8 cellular contexts compared by ENCODE assay signal in the genomic region with DNA sequence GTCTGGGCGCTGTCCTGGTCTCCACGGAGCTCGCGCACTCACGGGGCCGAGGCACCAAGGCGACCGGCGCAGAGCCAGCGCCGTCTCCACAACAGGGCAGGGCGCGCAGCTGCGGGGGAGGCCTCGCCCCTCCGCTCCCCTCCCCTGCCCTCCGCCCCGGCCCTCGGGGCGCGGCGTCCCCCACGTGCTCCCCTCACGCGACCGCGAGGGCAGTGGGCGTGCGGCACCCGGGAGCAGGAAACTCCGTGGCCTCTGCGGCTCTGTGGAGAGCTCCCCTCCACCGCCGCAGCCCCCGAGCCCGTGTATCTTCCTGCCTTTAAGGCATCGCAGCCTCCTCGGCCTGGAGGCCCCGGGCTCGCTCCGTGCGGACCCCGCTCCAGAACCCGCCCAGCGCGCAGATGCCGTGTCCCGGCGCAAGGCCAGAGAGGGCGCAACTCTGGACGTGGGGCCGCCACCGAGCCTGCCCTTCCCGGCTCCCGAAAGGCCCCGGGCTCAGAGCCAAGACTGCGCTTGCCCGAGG. TPM values are rescaled to one million over a fixed set of nuclear protein-coding genes. Genes with fewer than 3 reads are reported as not detected.
DNase-seq lines count a peak whose midpoint lies in the region; ATAC-seq lines count a peak whose summit lies in the region.

No MANE protein-coding gene starts in this region.

- H3K4me3 ChIP-seq in iPS-11a (ENCODE audit: low read depth, low read length) (peak overlapping the region; percentile 69), skeletal muscle satellite cell (ENCODE audit: low read length) (peak overlapping the region; percentile 82)

- peak overlapping the region; percentile 89 for H3K9ac ChIP-seq in skeletal muscle satellite cell (ENCODE audit: low read depth, low read length)

- H3K36me3 Mint-ChIP-seq in T-cell, result peaks cover 14% of the 10 kb centered on the region

- H3K4me1 ChIP-seq in skeletal muscle satellite cell (ENCODE audit: control insufficient read depth, insufficient read depth, low read length), result peaks cover 40% of the 10 kb centered on the region

- peak overlapping the region; percentile 67 to 84 (median 71) for H3K4me3 Mint-ChIP-seq in T-cell

- H3K27ac Mint-ChIP-seq in T-cell, result peak overlapping the region in 1 of 2 donors; percentile 74

- H3K4me1 Mint-ChIP-seq in T-cell, result peaks cover 29 to 41% (median 33%) of the 10 kb centered on the region in 3 donors

- peaks cover 26% of the 10 kb centered on the region for H3K36me3 ChIP-seq in skeletal muscle satellite cell (ENCODE audit: insufficient read depth, low read length)

- H3K27me3 ChIP-seq in skeletal muscle satellite cell (ENCODE audit: control insufficient read depth, insufficient read depth, low read length), result no peaks in the 10 kb centered on the region

- ATAC-seq in GM21423 (IDR thresholded peaks at IDR 0.05; ENCODE audit: unreplicated experiment) (peak; percentile 18), T-cell (replicated peaks in 1 of 4) (peak; percentile 25 to 44 (median 40))

- no peaks in the 10 kb centered on the region for H3K27me3 Mint-ChIP-seq in T-cell

- peak overlapping the region; percentile 96 for H3K4me2 ChIP-seq in skeletal muscle satellite cell (ENCODE audit: low read length)

- CTCF ChIA-PET in T-cell (lab: Charles Lee), result interaction anchor here in 1 of 2 donors (1.0 to 1.6 kb wide), 8 partner anchors 16 to 398 kb away, joined by 3 to 8 read pairs (median 4); a partner anchor contains a TSS

- POLR2A ChIA-PET in T-cell (lab: Charles Lee), result interaction anchor here (0.6 to 1.6 kb wide), 15 partner anchors 14 to 513 kb away, joined by 3 to 16 read pairs (median 4); a partner anchor contains a TSS

- H3K9me3 Mint-ChIP-seq in T-cell, result no peaks in the 10 kb centered on the region

- no peaks in the 10 kb centered on the region for H3K9me3 ChIP-seq in skeletal muscle satellite cell (replicated peaks; ENCODE audit: low read length)

- peak; percentile 66 for DNase-seq in EL
- DNase-seq in HUDEP-2 (lab: John Stamatoyannopoulos, UW; ENCODE audit: unreplicated experiment in 76 of 76), result peak in 70 of 76 experiments; percentile 30 to 87 (median 72)
- peak in 30 of 34 experiments; percentile 43 to 71 (median 58) for DNase-seq in T-cell
- peak; percentile 90 for DNase-seq in astrocyte of the hippocampus (ENCODE audit: low read depth, low spot score)
- DNase-seq in cortex of kidney (lab: John Stamatoyannopoulos, UW), result no peak

RNA-seq across cellular contexts. Expression of a gene that starts 0.7 kb away (rescaled TPM):
- 100 to 1,000 TPM in 2 of 5 donors, 10 to 100 TPM in 3; 50.6 to 118 (median 95.3) TPM for total RNA-seq in T-cell
- 261 and 457 TPM in 2 replicates for total RNA-seq in skeletal muscle satellite cell (2012; rRNA removed)

RNA-seq across cellular contexts. Expression of a gene that starts 9.7 kb away (rescaled TPM):
- not detected for total RNA-seq in T-cell
- total RNA-seq in skeletal muscle satellite cell (2012; rRNA removed), result not detected in 2 replicates

RNA-seq across cellular contexts. Expression of a gene that starts 10.7 kb away (rescaled TPM):
- under 1 TPM in 1 of 5 donors, not detected in 4; 0.54 TPM for total RNA-seq in T-cell
- total RNA-seq in skeletal muscle satellite cell (2012; rRNA removed), result not detected in 2 replicates

RNA-seq across cellular contexts. Expression of a gene that starts 13.1 kb away (rescaled TPM):
- total RNA-seq in T-cell, result not detected
- total RNA-seq in skeletal muscle satellite cell (2012; rRNA removed), result not detected in 2 replicates

RNA-seq across cellular contexts. Expression of a gene that starts 14.7 kb away (rescaled TPM):
- 10 to 100 TPM; 36.1 to 62.2 (median 58.8) TPM for total RNA-seq in T-cell
- 49.2 and 55.5 TPM in 2 replicates for total RNA-seq in skeletal muscle satellite cell (2012; rRNA removed)
